Comparison of ENCODE assay signal across 8 cellular contexts in the genomic region with DNA sequence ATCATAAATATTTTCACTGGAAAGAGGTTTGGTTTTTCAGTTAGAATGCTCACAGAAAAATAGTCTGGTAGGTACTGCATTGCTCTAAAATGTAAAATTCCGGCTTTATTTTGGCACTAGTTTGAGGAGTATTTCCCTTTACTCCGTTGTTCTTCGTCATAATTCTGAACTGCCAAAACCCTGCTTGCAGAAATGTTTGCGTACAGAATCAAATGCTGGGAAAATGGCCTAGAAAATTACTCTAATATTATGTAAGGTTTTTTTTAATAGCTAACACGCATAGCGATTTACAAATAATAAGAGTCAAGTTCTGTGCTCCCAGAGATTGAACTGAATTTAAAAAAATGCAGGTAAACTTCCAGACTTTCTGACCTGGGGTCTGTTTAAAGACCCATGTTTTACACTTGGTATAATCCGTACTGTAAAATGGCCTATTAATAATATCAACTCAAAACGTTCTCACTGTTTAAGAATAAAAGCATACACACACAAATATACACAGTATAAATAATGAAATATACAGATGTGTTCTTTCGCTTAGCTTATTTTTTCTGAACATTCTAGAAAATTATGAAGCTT. TPM values are rescaled to one million over a fixed set of nuclear protein-coding genes. Genes with fewer than 3 reads are reported as not detected.
A peak's percentile ranks its signal among the peaks of the same experiment; 100 is the strongest.
DNase-seq lines count a peak whose midpoint lies in the region; ATAC-seq and TF ChIP-seq lines count a peak whose summit lies in the region.

No MANE protein-coding gene starts in this region.

- DNase-seq in CD4-positive, CD25-positive, alpha-beta regulatory T cell: no peak
- no peak for DNase-seq in NB4 (ENCODE audit: low read depth)
- no peak for DNase-seq in KG1 (lab: John Stamatoyannopoulos, UW)
- no peak for DNase-seq in NCI-H1105 treated with DMSO at 0.1 percent for 48 hours (lab: John Stamatoyannopoulos, UW)

- peaks cover 0 to 11% (median 6%) of the 10 kb centered on the region in 4 donors for H3K4me1 Mint-ChIP-seq in CD4-positive, CD25-positive, alpha-beta regulatory T cell

- TF ChIP-seq POLR2A in NB4 (IDR thresholded peaks at IDR 0.05; ENCODE audit: extremely low read depth, insufficient read length): no peak

- peak overlapping the region; percentile 94 for H2AFZ ChIP-seq in neuron (ENCODE audit: low read depth, low read length)

- H3K4me3 ChIP-seq in CD4-positive, CD25-positive, alpha-beta regulatory T cell (ENCODE audit: low read depth, low read length): peak overlapping the region; percentile 56
- H3K4me3 ChIP-seq in NB4 (ENCODE audit: low read depth, low read length) (peak overlapping the region; percentile 68), duodenal mucosa (ENCODE audit: low read depth in 1 of 2, low read length in 2 of 2) (peak overlapping the region; percentile 70 to 78), neuron (ENCODE audit: low read length) (peak overlapping the region; percentile 91)

- no peaks in the 10 kb centered on the region for H3K9me3 ChIP-seq in CD4-positive, CD25-positive, alpha-beta regulatory T cell (ENCODE audit: control insufficient read depth in 2 of 2, low read length in 2 of 2)
- H3K9me3 ChIP-seq in duodenal mucosa (ENCODE audit: control insufficient read depth in 1 of 2, low read length in 2 of 2) (no peaks in the 10 kb centered on the region), neuron (ENCODE audit: low read length) (no peaks in the 10 kb centered on the region)

- H3K27ac Mint-ChIP-seq in CD4-positive, CD25-positive, alpha-beta regulatory T cell: peak overlapping the region in 1 of 3 donors; percentile 84

- peaks cover 57% of the 10 kb centered on the region for H3K27me3 Mint-ChIP-seq in CD4-positive, CD25-positive, alpha-beta regulatory T cell

- no peak for TF ChIP-seq CTCF in NB4 (IDR thresholded peaks at IDR 0.05; ENCODE audit: low read depth, low read length)

- peaks cover 10% of the 10 kb centered on the region for H3K4me1 ChIP-seq in CD4-positive, CD25-positive, alpha-beta regulatory T cell (ENCODE audit: control insufficient read depth, insufficient read depth, low read length, poor library complexity, severe bottlenecking)
- H3K4me1 ChIP-seq in duodenal mucosa (ENCODE audit: control insufficient read depth in 1 of 2, insufficient read depth in 2 of 2, low read length in 2 of 2) (peaks cover 0 to 4% of the 10 kb centered on the region in 2 donors), neuron (ENCODE audit: insufficient read depth, low read length) (peaks cover 6% of the 10 kb centered on the region)

- H3K36me3 ChIP-seq in CD4-positive, CD25-positive, alpha-beta regulatory T cell (ENCODE audit: control insufficient read depth, insufficient read depth, low read length): no peaks in the 10 kb centered on the region
- H3K36me3 ChIP-seq in duodenal mucosa (ENCODE audit: control insufficient read depth in 1 of 2, insufficient read depth in 2 of 2, low read length in 2 of 2) (no peaks in the 10 kb centered on the region), neuron (ENCODE audit: insufficient read depth, low read length) (no peaks in the 10 kb centered on the region)

- ATAC-seq in CD4-positive, CD25-positive, alpha-beta regulatory T cell (ENCODE audit: low read depth in 2 of 2): no peak
- ATAC-seq in HG03378 (IDR thresholded peaks at IDR 0.05; ENCODE audit: unreplicated experiment) (no peak), HG03521 (IDR thresholded peaks at IDR 0.05; ENCODE audit: unreplicated experiment) (no peak)

- peak overlapping the region; percentile 84 to 93 (median 85) for H3K4me3 Mint-ChIP-seq in CD4-positive, CD25-positive, alpha-beta regulatory T cell

- peak overlapping the region in 1 of 2 donors; percentile 65 for H3K9ac ChIP-seq in duodenal mucosa (ENCODE audit: low read depth in 1 of 2, low read length in 2 of 2)

- no peak overlapping the region for H3K27ac ChIP-seq in CD4-positive, CD25-positive, alpha-beta regulatory T cell (ENCODE audit: insufficient read depth, low read length, poor library complexity, severe bottlenecking)
- no peak overlapping the region for H3K27ac ChIP-seq in duodenal mucosa (ENCODE audit: low read depth, low read length)

- no peaks in the 10 kb centered on the region for H3K36me3 Mint-ChIP-seq in CD4-positive, CD25-positive, alpha-beta regulatory T cell

- H3K27me3 ChIP-seq in CD4-positive, CD25-positive, alpha-beta regulatory T cell (ENCODE audit: control insufficient read depth, insufficient read depth, low read length): peaks cover 36% of the 10 kb centered on the region
- H3K27me3 ChIP-seq in duodenal mucosa (ENCODE audit: control insufficient read depth in 1 of 2, insufficient read depth in 2 of 2, low read length in 2 of 2) (no peaks in the 10 kb centered on the region), neuron (ENCODE audit: insufficient read depth, low read length) (peaks cover 2% of the 10 kb centered on the region)

- H3K9me3 Mint-ChIP-seq in CD4-positive, CD25-positive, alpha-beta regulatory T cell: peaks cover 0 to 2% (median 0%) of the 10 kb centered on the region in 7 donors

RNA-seq across cellular contexts. Expression of gene ANLN, which starts 23.6 kb away (rescaled TPM):
- 2.8 TPM for total RNA-seq in CD4-positive, CD25-positive, alpha-beta regulatory T cell
- polyA plus RNA-seq in CD4-positive, CD25-positive, alpha-beta regulatory T cell: under 1 TPM in 3 of 4 donors, not detected in 1; 0.27 to 0.53 (median 0.49) TPM
